ENCODE assay signal across 19 cellular contexts in genomic region chr10:131681656-131682055, GRCh38.
"Had no signal": no experiment of that assay in that cellular context is flagged by ENCODE, and none has a peak within 500 bp of the region (broad histone marks: within the 10 kb centered on the region; RNA-seq: fewer than 3 reads in every experiment).

No MANE protein-coding gene starts in this region.

- FAIRE-seq: RCC 7860 had no signal

- DNase-seq: KBM-7, NCI-H1092, NCI-H1105 treated with DMSO at 0.1 percent for 48 hours, NCI-H1417 treated with DMSO at 0.1 percent for 48 hours, NCI-H146, NCI-H1694 treated with DMSO at 0.1 percent for 48 hours, NCI-H1930, NCI-H2081, NCI-H2107, NCI-H2227 treated with DMSO at 0.1 percent for 48 hours, NCI-H524 treated with DMSO at 0.1 percent for 48 hours, NCI-H69, NCI-H774, Right ventricle myocardium superior, RPMI8226, SIG-M5 had no signal

- H3K36me3 ChIP-seq: SJSA1 had no signal

- H3K27ac ChIP-seq: SJSA1, SK-N-MC had no signal

- H3K27me3 ChIP-seq: SJSA1 had no signal

- H3K4me3 ChIP-seq: SJSA1, SK-N-MC had no signal

- H3K4me1 ChIP-seq: SJSA1 had no signal
